8 cellular contexts compared by ENCODE assay signal in genomic region chr19:11881151-11881800, GRCh38. TPM values are rescaled to one million over a fixed set of nuclear protein-coding genes. Genes with fewer than 3 reads are reported as not detected.
DNase-seq lines count a peak whose midpoint lies in the region; ATAC-seq and TF ChIP-seq lines count a peak whose summit lies in the region.

No MANE protein-coding gene starts in this region.

- WGBS in body of pancreas, 2 donors, result 13% methylated on average over 10 of the region's 10 CpGs

- intact Hi-C loops in body of pancreas (cut with DNase I), result loop anchor here (10.0 kb wide), 2 partner anchors 104 to 254 kb away; no protein-coding TSS in a partner anchor

- H3K36me3 ChIP-seq in body of pancreas (replicated peaks in 1 of 2; ENCODE audit: insufficient read depth in 1 of 2, low read depth in 2 of 2), result no peaks in the 10 kb centered on the region

- H3K27ac ChIP-seq in body of pancreas, result no peak overlapping the region

- no peak overlapping the region for H3K27ac Mint-ChIP-seq in immature natural killer cell

- H3K4me3 Mint-ChIP-seq in immature natural killer cell, result no peak overlapping the region

- TF ChIP-seq POLR2A in body of pancreas (IDR thresholded peaks at IDR 0.05), result no peak

- DNase-seq in NCI-H1930 (lab: John Stamatoyannopoulos, UW) (peak; percentile 10 to 58), UCSD-AML1 (lab: John Stamatoyannopoulos, UW; ENCODE audit: unreplicated experiment) (peak; percentile 53), body of pancreas (peak; percentile 75 to 79 (median 76)), immature natural killer cell (peak; percentile 54 to 64 (median 56))
- DNase-seq in stimulated activated CD4-positive, alpha-beta T cell treated with anti-CD3 and anti-CD28 coated beads, Interleukin-1b, Interleukin-23, amount 100 ng/mL, for 1 hour (ENCODE audit: low read depth in 2 of 2), result peak; percentile 27 to 29

- no peak overlapping the region for H3K4me3 ChIP-seq in body of pancreas

- no peaks in the 10 kb centered on the region for H3K9me3 ChIP-seq in body of pancreas

- H3K27me3 Mint-ChIP-seq in immature natural killer cell (ENCODE audit: low read depth in 3 of 3), result peaks cover 0 to 1% (median 0%) of the 10 kb centered on the region in 3 donors

- no peaks in the 10 kb centered on the region for H3K36me3 Mint-ChIP-seq in immature natural killer cell

- H3K9me3 Mint-ChIP-seq in immature natural killer cell, result no peaks in the 10 kb centered on the region

- ATAC-seq in body of pancreas (peak; percentile 88), HG03196 (IDR thresholded peaks at IDR 0.05; ENCODE audit: unreplicated experiment) (no peak), HG03432 (IDR thresholded peaks at IDR 0.05; ENCODE audit: unreplicated experiment) (no peak)

- H3K4me1 ChIP-seq in body of pancreas, result no peaks in the 10 kb centered on the region

- TF ChIP-seq CTCF in GM12873 (IDR thresholded peaks at IDR 0.05; ENCODE audit: insufficient read depth, low read depth, low read length, missing control alignments) (peak; percentile 74), body of pancreas (IDR thresholded peaks at IDR 0.05) (peak; percentile 48 to 89 (median 80))

- H3K4me1 Mint-ChIP-seq in immature natural killer cell, result peaks cover 2 to 5% of the 10 kb centered on the region in 2 donors

- no peaks in the 10 kb centered on the region for H3K27me3 ChIP-seq in body of pancreas

RNA-seq across cellular contexts. Expression of gene ZNF69, which starts 6.3 kb away (rescaled TPM):
- 10 to 100 TPM; 13.2 to 14.8 TPM for total RNA-seq in body of pancreas
- polyA plus RNA-seq in immature natural killer cell, result 1 to 10 TPM in 2 of 3 donors, not detected in 1; 2.4 to 3.3 TPM

RNA-seq across cellular contexts. Expression of gene ZNF439, which starts 32.8 kb away (rescaled TPM):
- 1 to 10 TPM; 4.4 to 7.9 TPM for total RNA-seq in body of pancreas
- 1 to 10 TPM in 2 of 3 donors, not detected in 1; 2.0 to 2.7 TPM for polyA plus RNA-seq in immature natural killer cell

RNA-seq across cellular contexts. Expression of gene ZNF700, which starts 43.6 kb away (rescaled TPM):
- 10 to 100 TPM; 16.3 to 26.4 TPM for total RNA-seq in body of pancreas
- 1 to 10 TPM; 1.3 to 3.0 (median 2.4) TPM for polyA plus RNA-seq in immature natural killer cell
